In the genomic region with DNA sequence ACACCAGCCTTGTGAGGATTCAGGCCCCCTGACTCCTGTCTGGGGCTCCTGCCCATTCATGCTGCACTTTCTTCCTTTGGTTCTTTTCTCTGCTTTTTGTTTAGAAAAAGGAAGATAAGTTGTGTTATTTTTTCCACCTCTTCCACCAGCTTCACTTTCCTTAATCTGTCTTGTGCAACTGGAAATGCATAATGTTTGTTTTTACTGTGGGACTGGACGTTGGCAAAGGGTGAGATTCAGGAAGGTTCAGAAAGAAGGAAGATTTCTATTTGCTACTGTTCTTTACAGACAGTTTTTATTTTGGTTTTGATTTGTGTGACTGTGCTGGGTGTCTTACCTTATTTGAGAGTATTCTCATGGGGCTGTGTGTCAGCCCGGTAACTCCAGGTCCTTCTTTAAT, we compare ENCODE assay signal across 23 cellular contexts.
"Had no signal": no experiment of that assay in that cellular context is flagged by ENCODE, and none has a peak within 500 bp of the region (broad histone marks: within the 10 kb centered on the region; RNA-seq: fewer than 3 reads in every experiment).

No MANE protein-coding gene starts in this region.

- H3K4me1 ChIP-seq: lower lobe of right lung, sigmoid colon, stomach had no signal

- DNase-seq: activated CD4-positive, alpha-beta T cell treated with anti-CD3 and anti-CD28 coated beads, Interleukin-2, amount 50 U/mL, for 1 hour; activated CD8-positive, alpha-beta memory T cell treated with anti-CD3 and anti-CD28 coated beads for 24 hours; activated CD8-positive, alpha-beta memory T cell treated with anti-CD3 and anti-CD28 coated beads, Interleukin-2, amount 50 U/mL, for 48 hours; activated effector memory CD4-positive, alpha-beta T cell treated with anti-CD3 and anti-CD28 coated beads, Interleukin-2, amount 50 U/mL, for 16 hours; activated naive CD8-positive, alpha-beta T cell treated with anti-CD3 and anti-CD28 coated beads for 36 hours; activated T-cell treated with anti-CD3 and anti-CD28 coated beads, Interleukin-2, amount 50 U/mL, for 48 hours; effector CD8-positive, alpha-beta T cell; foreskin melanocyte; glutamatergic neuron; hippocampal formation; islet precursor cell; lower lobe of right lung; sigmoid colon; stimulated activated CD4-positive, alpha-beta T cell treated with anti-CD3 and anti-CD28 coated beads, Interleukin-4, amount 100 ng/mL, for 24 hours; stomach; T-helper 1 cell; T-helper 9 cell had no signal

- H3K9ac ChIP-seq: parathyroid adenoma had no signal

- H3K27ac ChIP-seq: lower lobe of right lung, parathyroid adenoma, sigmoid colon, stomach had no signal

- H3K9me3 Mint-ChIP-seq: dendritic cell treated with granulocyte-macrophage colony-stimulating factor and Interleukin-4, amounts not matched to agents 40 ng/mL and 50 ng/mL, for 4 days; natural killer cell treated with Interleukin-12 subunit alpha and Interleukin-12 subunit beta and Interleukin-15 and Interleukin-18, amount 100 ng/mL, for 72 hours; stimulated activated effector memory CD8-positive, alpha-beta T cell treated with anti-CD3 and anti-CD28 coated beads, Interleukin-12 subunit alpha, Interleukin-12 subunit beta, amount 100 ng/mL, for 72 hours; type B pancreatic cell had no signal

- H3K27me3 ChIP-seq: sigmoid colon, stomach had no signal

- H3K27ac Mint-ChIP-seq: activated naive CD8-positive, alpha-beta T cell treated with anti-CD3 and anti-CD28 coated beads for 36 hours; dendritic cell treated with granulocyte-macrophage colony-stimulating factor and Interleukin-4, amounts not matched to agents 40 ng/mL and 50 ng/mL, for 4 days; natural killer cell treated with Interleukin-12 subunit alpha and Interleukin-12 subunit beta and Interleukin-15 and Interleukin-18, amount 100 ng/mL, for 72 hours; stimulated activated effector memory CD8-positive, alpha-beta T cell treated with anti-CD3 and anti-CD28 coated beads, Interleukin-12 subunit alpha, Interleukin-12 subunit beta, amount 100 ng/mL, for 72 hours; type B pancreatic cell had no signal

- H3K27me3 Mint-ChIP-seq: activated naive CD8-positive, alpha-beta T cell treated with anti-CD3 and anti-CD28 coated beads for 36 hours; dendritic cell treated with granulocyte-macrophage colony-stimulating factor and Interleukin-4, amounts not matched to agents 40 ng/mL and 50 ng/mL, for 4 days; natural killer cell treated with Interleukin-12 subunit alpha and Interleukin-12 subunit beta and Interleukin-15 and Interleukin-18, amount 100 ng/mL, for 72 hours; type B pancreatic cell had no signal

- H3K4me3 Mint-ChIP-seq: activated naive CD8-positive, alpha-beta T cell treated with anti-CD3 and anti-CD28 coated beads for 36 hours; dendritic cell treated with granulocyte-macrophage colony-stimulating factor and Interleukin-4, amounts not matched to agents 40 ng/mL and 50 ng/mL, for 4 days; natural killer cell treated with Interleukin-12 subunit alpha and Interleukin-12 subunit beta and Interleukin-15 and Interleukin-18, amount 100 ng/mL, for 72 hours; stimulated activated effector memory CD8-positive, alpha-beta T cell treated with anti-CD3 and anti-CD28 coated beads, Interleukin-12 subunit alpha, Interleukin-12 subunit beta, amount 100 ng/mL, for 72 hours; type B pancreatic cell had no signal

- ATAC-seq: esophagus mucosa; lower lobe of right lung; natural killer cell treated with Interleukin-12 subunit alpha and Interleukin-12 subunit beta and Interleukin-15 and Interleukin-18, amount 100 ng/mL, for 72 hours; stimulated activated effector memory CD8-positive, alpha-beta T cell treated with anti-CD3 and anti-CD28 coated beads, Interleukin-12 subunit alpha, Interleukin-12 subunit beta, amount 100 ng/mL, for 72 hours had no signal

- H3K9me3 ChIP-seq: lower lobe of right lung, sigmoid colon, stomach had no signal

- H3K4me3 ChIP-seq: lower lobe of right lung, sigmoid colon, stomach had no signal

- H2AFZ ChIP-seq: parathyroid adenoma had no signal
